In genomic region chr14:104557086-104557485, GRCh38 we compare ENCODE assay signal across 17 cellular contexts. TPM values are rescaled to one million over a fixed set of nuclear protein-coding genes. Genes with fewer than 3 reads are reported as not detected.
"Had no signal": no experiment of that assay in that cellular context is flagged by ENCODE, and none has a peak within 500 bp of the region (broad histone marks: within the 10 kb centered on the region; RNA-seq: fewer than 3 reads in every experiment).

No MANE protein-coding gene starts in this region.

- H3K4me1 ChIP-seq: colonic mucosa, gastroesophageal sphincter, stomach had no signal

- H3K4me3 ChIP-seq: cardiac muscle cell, colonic mucosa, gastroesophageal sphincter, ovary, stomach had no signal

- H3K9me3 Mint-ChIP-seq: activated CD4-positive, alpha-beta T cell treated with anti-CD3 and anti-CD28 coated beads, Interleukin-2, amount 10 ng/mL, durations not matched to agents 7 days and 5 days; activated naive CD8-positive, alpha-beta T cell treated with anti-CD3 and anti-CD28 coated beads, Interleukin-2, amount 10 ng/mL, durations not matched to agents 7 days and 5 days; nephron progenitor cell; T-helper 1 cell treated with Interleukin-12 subunit alpha and Interleukin-12 subunit beta and Interleukin-4 antibody, amounts not matched to agents 30 μg/mL and 1 μg/mL, for 36 hours had no signal

- H3K27ac Mint-ChIP-seq: activated CD4-positive, alpha-beta T cell treated with anti-CD3 and anti-CD28 coated beads, Interleukin-2, amount 10 ng/mL, durations not matched to agents 7 days and 5 days; activated naive CD8-positive, alpha-beta T cell treated with anti-CD3 and anti-CD28 coated beads, Interleukin-2, amount 10 ng/mL, durations not matched to agents 7 days and 5 days; nephron progenitor cell; T-helper 1 cell treated with Interleukin-12 subunit alpha and Interleukin-12 subunit beta and Interleukin-4 antibody, amounts not matched to agents 30 μg/mL and 1 μg/mL, for 36 hours had no signal

- H3K27me3 Mint-ChIP-seq: activated CD4-positive, alpha-beta T cell treated with anti-CD3 and anti-CD28 coated beads, Interleukin-2, amount 10 ng/mL, durations not matched to agents 7 days and 5 days; activated naive CD8-positive, alpha-beta T cell treated with anti-CD3 and anti-CD28 coated beads, Interleukin-2, amount 10 ng/mL, durations not matched to agents 7 days and 5 days had no signal

- H3K4me1 Mint-ChIP-seq: activated CD4-positive, alpha-beta T cell treated with anti-CD3 and anti-CD28 coated beads, Interleukin-2, amount 10 ng/mL, durations not matched to agents 7 days and 5 days; activated naive CD8-positive, alpha-beta T cell treated with anti-CD3 and anti-CD28 coated beads, Interleukin-2, amount 10 ng/mL, durations not matched to agents 7 days and 5 days had no signal

- H3K36me3 Mint-ChIP-seq: activated naive CD8-positive, alpha-beta T cell treated with anti-CD3 and anti-CD28 coated beads, Interleukin-2, amount 10 ng/mL, durations not matched to agents 7 days and 5 days had no signal

- H3K4me3 Mint-ChIP-seq: activated CD4-positive, alpha-beta T cell treated with anti-CD3 and anti-CD28 coated beads, Interleukin-2, amount 10 ng/mL, durations not matched to agents 7 days and 5 days; activated naive CD8-positive, alpha-beta T cell treated with anti-CD3 and anti-CD28 coated beads, Interleukin-2, amount 10 ng/mL, durations not matched to agents 7 days and 5 days; nephron progenitor cell; T-helper 1 cell treated with Interleukin-12 subunit alpha and Interleukin-12 subunit beta and Interleukin-4 antibody, amounts not matched to agents 30 μg/mL and 1 μg/mL, for 36 hours had no signal

- H3K36me3 ChIP-seq: cardiac muscle cell, colonic mucosa, gastroesophageal sphincter, ovary, stomach had no signal

- ATAC-seq: gastroesophageal sphincter had no signal

- H3K9me3 ChIP-seq: colonic mucosa, gastroesophageal sphincter, ovary, stomach had no signal

- DNase-seq: activated CD4-positive, alpha-beta T cell treated with anti-CD3 and anti-CD28 coated beads, Interleukin-2, amount 10 ng/mL, durations not matched to agents 7 days and 5 days; activated CD4-positive, CD25-positive, alpha-beta regulatory T cell; activated CD8-positive, alpha-beta memory T cell treated with anti-CD3 and anti-CD28 coated beads for 24 hours; activated gamma-delta T cell; activated naive CD8-positive, alpha-beta T cell treated with anti-CD3 and anti-CD28 coated beads, Interleukin-2, amount 10 ng/mL, durations not matched to agents 7 days and 5 days; colonic mucosa; effector CD4-positive, alpha-beta T cell; hippocampal formation; nephron progenitor cell; small intestine; stomach had no signal

- H3K27me3 ChIP-seq: cardiac muscle cell, colonic mucosa, ovary had no signal

- H3K27ac ChIP-seq: cardiac muscle cell, colonic mucosa, gastroesophageal sphincter, ovary, stomach had no signal

RNA-seq across cellular contexts. Expression of gene C14orf180, which starts 22.5 kb away (rescaled TPM):
- total RNA-seq: activated CD4-positive, alpha-beta T cell treated with anti-CD3 and anti-CD28 coated beads, Interleukin-2, amount 10 ng/mL, durations not matched to agents 7 days and 5 days; activated naive CD8-positive, alpha-beta T cell treated with anti-CD3 and anti-CD28 coated beads, Interleukin-2, amount 10 ng/mL, durations not matched to agents 7 days and 5 days; astrocyte; renal cortical epithelial cell had no signal

RNA-seq across cellular contexts. Expression of gene TMEM179, which starts 47.5 kb away (rescaled TPM):
- total RNA-seq: activated CD4-positive, alpha-beta T cell treated with anti-CD3 and anti-CD28 coated beads, Interleukin-2, amount 10 ng/mL, durations not matched to agents 7 days and 5 days; activated naive CD8-positive, alpha-beta T cell treated with anti-CD3 and anti-CD28 coated beads, Interleukin-2, amount 10 ng/mL, durations not matched to agents 7 days and 5 days; renal cortical epithelial cell had no signal
